ENCODE assay signal across 11 cellular contexts in genomic region chr4:10354225-10354624, GRCh38.
A peak's percentile ranks its signal among the peaks of the same experiment; 100 is the strongest.
DNase-seq lines count a peak whose midpoint lies in the region; ATAC-seq and TF ChIP-seq lines count a peak whose summit lies in the region.
"Had no signal": no experiment of that assay in that cellular context is flagged by ENCODE, and none has a peak within 500 bp of the region (broad histone marks: within the 10 kb centered on the region; RNA-seq: fewer than 3 reads in every experiment).

No MANE protein-coding gene starts in this region.

- H3K4me1 ChIP-seq in left lung (no peaks in the 10 kb centered on the region), upper lobe of right lung (no peaks in the 10 kb centered on the region), sigmoid colon (no peaks in the 10 kb centered on the region)

- H3K4me3 ChIP-seq in left lung (no peak overlapping the region), upper lobe of right lung (no peak overlapping the region), sigmoid colon (no peak overlapping the region)
- H3K4me3 ChIP-seq: SK-N-MC had no signal

- no peak for ATAC-seq in left cardiac atrium
- no peak for ATAC-seq in Right ventricle myocardium superior (ENCODE audit: poor library complexity)
- ATAC-seq in left lung: peak; percentile 82
- peak; percentile 52 for ATAC-seq in upper lobe of right lung

- H3K9me3 ChIP-seq in left lung: no peaks in the 10 kb centered on the region
- H3K9me3 ChIP-seq in upper lobe of right lung: no peaks in the 10 kb centered on the region
- no peaks in the 10 kb centered on the region for H3K9me3 ChIP-seq in sigmoid colon

- WGBS in sigmoid colon, 2 donors: 95 to 96% methylated on average over 2 of the region's 2 CpGs

- no peak for TF ChIP-seq CTCF in left lung (IDR thresholded peaks at IDR 0.05)
- no peak for TF ChIP-seq CTCF in upper lobe of right lung (IDR thresholded peaks at IDR 0.05)
- TF ChIP-seq CTCF in sigmoid colon (IDR thresholded peaks at IDR 0.05): no peak

- no peaks in the 10 kb centered on the region for H3K36me3 ChIP-seq in left lung
- no peaks in the 10 kb centered on the region for H3K36me3 ChIP-seq in upper lobe of right lung
- H3K36me3 ChIP-seq in sigmoid colon: no peaks in the 10 kb centered on the region

- no peak for TF ChIP-seq EP300 in sigmoid colon (IDR thresholded peaks at IDR 0.05)

- peak; percentile 17 for DNase-seq in left cardiac atrium
- no peak for DNase-seq in Right ventricle myocardium superior
- peak; percentile 48 for DNase-seq in NCI-H69 (lab: John Stamatoyannopoulos, UW)
- peak in 1 of 2 donors; percentile 52 for DNase-seq in left lung
- DNase-seq in upper lobe of right lung: no peak
- DNase-seq in sigmoid colon: no peak
- no peak for DNase-seq in foreskin melanocyte
- DNase-seq: AML-193, NCI-H2227 treated with DMSO at 0.1 percent for 48 hours, SHP77 had no signal

- H3K27me3 ChIP-seq in left lung: no peaks in the 10 kb centered on the region
- no peaks in the 10 kb centered on the region for H3K27me3 ChIP-seq in upper lobe of right lung
- no peaks in the 10 kb centered on the region for H3K27me3 ChIP-seq in sigmoid colon

- intact Hi-C loops in left cardiac atrium (cut with DNase I): no loop called here
- intact Hi-C loops in Right ventricle myocardium superior (cut with DNase I): no loop called here
- intact Hi-C loops in left lung (cut with DNase I): no loop called here
- intact Hi-C loops in upper lobe of right lung (cut with DNase I): no loop called here
- intact Hi-C loops in sigmoid colon (cut with DNase I): no loop called here

- no peak overlapping the region for H3K27ac ChIP-seq in left lung
- H3K27ac ChIP-seq in upper lobe of right lung: no peak overlapping the region
- no peak overlapping the region for H3K27ac ChIP-seq in sigmoid colon
- H3K27ac ChIP-seq: SK-N-MC had no signal

- TF ChIP-seq POLR2A in sigmoid colon (IDR thresholded peaks at IDR 0.05): no peak

Comparison
In these comparisons a context has a peak if more than half of its experiments do, and no peak if none do; other contexts are left out.
1. DNase-seq: peak in left cardiac atrium (single experiment) and NCI-H69 (single experiment); none in Right ventricle myocardium superior (single experiment), upper lobe of right lung (single experiment), sigmoid colon (single experiment) and foreskin melanocyte (single experiment).
2. ATAC-seq: peak in left lung (single experiment) and upper lobe of right lung (single experiment); none in left cardiac atrium (0 of 2) and Right ventricle myocardium superior (single experiment).